In the genomic region with DNA sequence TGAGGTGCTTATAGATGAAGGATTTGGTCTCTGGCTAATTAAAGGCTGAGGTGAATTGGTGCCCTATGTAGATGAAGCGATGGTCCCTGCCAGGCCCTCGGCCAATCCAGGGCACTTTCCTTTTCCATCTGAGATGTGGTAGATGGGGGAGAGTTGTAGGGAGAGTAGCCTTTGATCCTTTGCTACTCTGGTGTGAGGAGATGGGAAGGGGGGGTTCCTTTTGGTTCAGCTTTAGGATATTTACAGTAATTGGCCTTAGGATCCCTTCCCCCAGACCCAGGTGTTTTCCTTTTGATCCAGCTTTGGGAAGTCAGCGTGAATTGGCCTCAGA, we compare ENCODE assay signal across 1 cellular context.
TF ChIP-seq lines count a peak whose summit lies in the region.

No MANE protein-coding gene starts in this region.

TF ChIP-seq in H1, 55 proteins besides CTCF, POLR2A, EP300 and RAD21:
- no peak for TF ChIP-seq KDM5A (IDR thresholded peaks at IDR 0.05; ENCODE audit: low read length)
- no peak for TF ChIP-seq TAF7 (optimal IDR thresholded peaks at IDR 0.05; ENCODE audit: borderline replicate concordance, low read depth, low read length)
- TF ChIP-seq, protein P1, sequence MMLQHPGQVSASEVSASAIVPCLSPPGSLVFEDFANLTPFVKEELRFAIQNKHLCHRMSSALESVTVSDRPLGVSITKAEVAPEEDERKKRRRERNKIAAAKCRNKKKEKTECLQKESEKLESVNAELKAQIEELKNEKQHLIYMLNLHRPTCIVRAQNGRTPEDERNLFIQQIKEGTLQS (IDR thresholded peaks at IDR 0.05; ENCODE audit: insufficient read depth, low read depth, low read length) = no peak
- no peak for TF ChIP-seq RFX5 (IDR thresholded peaks at IDR 0.05; ENCODE audit: borderline replicate concordance, low read depth, low read length)
- TF ChIP-seq SUZ12 (IDR thresholded peaks at IDR 0.05; ENCODE audit: low read length) = no peak
- no peak for TF ChIP-seq SP1 (IDR thresholded peaks at IDR 0.05; ENCODE audit: low read depth, low read length)
- TF ChIP-seq HDAC6 (IDR thresholded peaks at IDR 0.05; ENCODE audit: low read depth, low read length) = no peak
- TF ChIP-seq SIX5 (IDR thresholded peaks at IDR 0.05; ENCODE audit: low read depth, low read length) = no peak
- no peak for TF ChIP-seq ASH2L (IDR thresholded peaks at IDR 0.05; ENCODE audit: low read length)
- no peak for TF ChIP-seq GABPA (IDR thresholded peaks at IDR 0.05; ENCODE audit: borderline replicate concordance, insufficient read depth, low read length)
- no peak for TF ChIP-seq GTF2F1 (IDR thresholded peaks at IDR 0.05; ENCODE audit: borderline replicate concordance, low read depth, low read length)
- TF ChIP-seq POLR2AphosphoS5 (IDR thresholded peaks at IDR 0.05; ENCODE audit: low read depth, low read length) = no peak
- TF ChIP-seq BACH1 (IDR thresholded peaks at IDR 0.05; ENCODE audit: low read length) = no peak
- TF ChIP-seq TCF12 (IDR thresholded peaks at IDR 0.05; ENCODE audit: low read depth, low read length) = no peak
- no peak for TF ChIP-seq KDM1A (IDR thresholded peaks at IDR 0.05; ENCODE audit: borderline replicate concordance, low read length)
- no peak for TF ChIP-seq CHD1 (IDR thresholded peaks at IDR 0.05; ENCODE audit: low read depth, low read length)
- TF ChIP-seq CREB1 (IDR thresholded peaks at IDR 0.05) = no peak
- no peak for TF ChIP-seq BCL11A (IDR thresholded peaks at IDR 0.05; ENCODE audit: low read depth in 2 of 2, low read length in 2 of 2)
- TF ChIP-seq NANOG (IDR thresholded peaks at IDR 0.05; ENCODE audit: insufficient read depth, low read depth, low read length, poor library complexity, severe bottlenecking) = no peak
